Comparison of ENCODE assay signal across 7 cellular contexts in the genomic region with DNA sequence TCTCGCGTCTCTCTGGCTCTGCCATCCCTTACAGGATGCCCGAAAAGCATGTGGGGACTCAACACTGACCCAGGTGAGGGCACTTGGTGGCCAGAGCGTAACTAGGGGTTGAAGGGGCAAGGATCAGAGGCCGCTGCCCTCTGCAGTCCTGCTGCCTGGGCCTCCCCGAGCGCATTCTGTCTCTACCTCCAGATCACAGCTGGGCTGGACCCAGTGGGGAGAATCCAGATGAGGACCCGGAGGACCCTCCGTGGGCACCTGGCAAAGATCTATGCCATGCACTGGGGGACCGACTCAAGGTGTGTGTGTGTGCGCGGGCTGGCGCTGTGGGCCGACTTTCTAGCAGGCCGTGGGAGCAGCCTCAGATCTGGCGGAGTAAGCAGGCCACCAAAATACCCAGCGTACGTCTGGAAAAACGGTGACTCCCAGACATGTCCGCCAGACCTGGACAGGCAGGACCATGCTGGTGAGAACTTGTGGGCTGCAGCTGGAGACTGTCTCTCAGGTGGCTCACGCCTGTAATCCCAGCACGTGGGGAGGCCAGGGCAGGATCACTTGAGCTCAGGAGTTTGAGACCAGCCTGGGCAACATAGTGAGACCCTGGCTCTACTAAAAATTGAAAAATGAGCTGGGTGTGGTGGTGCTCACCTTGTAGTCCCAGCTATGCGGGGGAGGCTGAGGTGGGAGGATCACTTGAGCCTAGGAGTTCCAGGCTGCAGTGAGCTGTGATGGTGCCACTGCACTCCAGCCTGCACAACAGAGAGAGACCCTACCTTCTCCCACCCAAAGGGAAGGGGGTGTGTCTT. TPM values are rescaled to one million over a fixed set of nuclear protein-coding genes. Genes with fewer than 3 reads are reported as not detected.
DNase-seq lines count a peak whose midpoint lies in the region; ATAC-seq, FAIRE-seq and TF ChIP-seq lines count a peak whose summit lies in the region.

No MANE protein-coding gene starts in this region.

- no peak for FAIRE-seq in kidney (lab: Jason Lieb, UNC)
- FAIRE-seq in D721Med (lab: Jason Lieb, UNC), result no peak

- peaks cover 4% of the 10 kb centered on the region; the same call in 1 of the 2 replicates for H3K27me3 ChIP-seq in KMS-11 (ENCODE audit: insufficient read depth, low read depth)

- H3K9me3 ChIP-seq in kidney (ENCODE audit: control insufficient read depth in 1 of 2, low read length in 2 of 2), result no peaks in the 10 kb centered on the region

- no peak for TF ChIP-seq CTCF in KMS-11 (conservative IDR thresholded peaks at IDR 0.05; ENCODE audit: low read depth, low read length)
- no peak for TF ChIP-seq CTCF in astrocyte of the spinal cord (IDR thresholded peaks at IDR 0.05; ENCODE audit: low read depth, low read length)
- TF ChIP-seq CTCF in kidney (IDR thresholded peaks at IDR 0.05; ENCODE audit: borderline replicate concordance, extremely low read depth, insufficient read depth), result no peak
- TF ChIP-seq CTCF in D721Med (IDR thresholded peaks at IDR 0.05; ENCODE audit: insufficient read depth, missing control alignments), result no peak

- H3K4me1 ChIP-seq in KMS-11 (ENCODE audit: low read depth, poor library complexity, severe bottlenecking) (peaks cover 17% of the 10 kb centered on the region), kidney (ENCODE audit: control insufficient read depth in 1 of 2, insufficient read depth in 1 of 2, low read depth in 1 of 2, low read length in 2 of 2) (peaks cover 0 to 3% of the 10 kb centered on the region in 2 donors)

- peak overlapping the region; percentile 54; the same call in 1 of the 2 replicates for H3K4me2 ChIP-seq in KMS-11

- DNase-seq in astrocyte of the spinal cord (ENCODE audit: low read depth, low spot score) (no peak), kidney (peak; percentile 79), D721Med (ENCODE audit: insufficient read length, low spot score) (no peak), NCI-H1105 treated with DMSO at 0.1 percent for 48 hours (lab: John Stamatoyannopoulos, UW) (no peak)

- intact Hi-C loops in kidney (cut with DNase I), result no loop called here

- no peak for ATAC-seq in GM21360 (IDR thresholded peaks at IDR 0.05; ENCODE audit: unreplicated experiment)

- H3K36me3 ChIP-seq in KMS-11 (ENCODE audit: insufficient read depth), result peaks cover 3% of the 10 kb centered on the region; the same call in 1 of the 2 replicates
- peaks cover 14 to 20% of the 10 kb centered on the region in 2 donors for H3K36me3 ChIP-seq in kidney (ENCODE audit: control insufficient read depth in 1 of 2, insufficient read depth in 2 of 2, low read length in 2 of 2)

- H3K9ac ChIP-seq in KMS-11 (no peak overlapping the region), kidney (ENCODE audit: low read length in 2 of 2) (no peak overlapping the region)

- H3K4me3 ChIP-seq in KMS-11 (IDR thresholded peaks at IDR 0.05; ENCODE audit: insufficient read depth, low read depth, low read length) (no peak overlapping the region), astrocyte of the spinal cord (ENCODE audit: low read depth, low read length) (peak overlapping the region; percentile 97), kidney (ENCODE audit: low read length in 2 of 2) (peak overlapping the region in 1 of 2 donors; percentile 60)

- no peaks in the 10 kb centered on the region for H4K20me1 ChIP-seq in KMS-11 (ENCODE audit: insufficient read depth)

- in situ Hi-C loops in astrocyte of the spinal cord (cut with HindIII; ENCODE audit: low sequenced_read_pairs), result no loop called here

- H3K27ac ChIP-seq in KMS-11, result no peak overlapping the region
- peak overlapping the region; percentile 53 to 82 for H3K27ac ChIP-seq in kidney (ENCODE audit: low read depth in 2 of 2, low read length in 2 of 2)
- peak overlapping the region; percentile 69 for H3K27ac ChIP-seq in temporal lobe (ENCODE audit: low read depth, low read length)

- peaks cover 19% of the 10 kb centered on the region for H3K79me2 ChIP-seq in KMS-11 (ENCODE audit: insufficient read depth, low read depth)

- no peak overlapping the region for H2AFZ ChIP-seq in KMS-11 (ENCODE audit: low read depth)

RNA-seq across cellular contexts. Expression of a gene that starts 3.2 kb away (rescaled TPM):
- total RNA-seq in kidney (265 TPM), temporal lobe (66.6 TPM)
- 234 TPM for polyA plus RNA-seq in kidney (ENCODE audit: insufficient read depth, low read depth, low replicate concordance)

RNA-seq across cellular contexts. Expression of a gene that starts 17.3 kb away (rescaled TPM):
- total RNA-seq in kidney, result 51.3 TPM
- 11.6 TPM for polyA plus RNA-seq in kidney (ENCODE audit: insufficient read depth, low read depth, low replicate concordance)
- total RNA-seq in temporal lobe, result 17.0 TPM

RNA-seq across cellular contexts. Expression of a gene that starts 20.5 kb away (rescaled TPM):
- not detected for total RNA-seq in kidney
- not detected for polyA plus RNA-seq in kidney (ENCODE audit: insufficient read depth, low read depth, low replicate concordance)
- total RNA-seq in temporal lobe, result 99.6 TPM

RNA-seq across cellular contexts. Expression of a gene that starts 29.2 kb away (rescaled TPM):
- total RNA-seq in kidney (25.7 TPM), temporal lobe (37.6 TPM)
- polyA plus RNA-seq in kidney (ENCODE audit: insufficient read depth, low read depth, low replicate concordance), result 41.8 TPM

RNA-seq across cellular contexts. Expression of a gene that starts 35.4 kb away (rescaled TPM):
- total RNA-seq in kidney (0.79 TPM), temporal lobe (3.9 TPM)
- polyA plus RNA-seq in kidney (ENCODE audit: insufficient read depth, low read depth, low replicate concordance), result 0.22 TPM

Comparison
In these comparisons a context has a peak if more than half of its experiments do, and no peak if none do; other contexts are left out.
1. RNA of a gene that starts 20.5 kb away (total RNA-seq): 99.6 TPM in temporal lobe (single experiment); not detected in kidney (single experiment); every median in the first group is over 100 times any median in the second.